In the genomic region with DNA sequence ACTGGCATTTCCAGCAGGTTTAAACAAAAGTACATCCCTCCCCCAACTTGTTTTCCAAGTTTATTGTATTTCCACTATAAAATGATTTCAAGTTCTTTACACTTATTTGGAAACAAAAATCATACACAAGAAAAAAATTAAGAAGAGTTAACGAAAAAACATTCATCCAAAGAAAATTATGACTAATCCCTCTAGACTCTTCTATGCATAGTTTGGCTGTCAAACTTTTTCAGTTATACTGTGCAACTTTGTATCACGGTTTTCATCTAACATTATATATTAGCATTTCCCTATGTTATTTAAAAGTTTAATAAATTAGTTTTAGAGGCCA, we compare ENCODE assay signal across 7 cellular contexts. TPM values are rescaled to one million over a fixed set of nuclear protein-coding genes. Genes with fewer than 3 reads are reported as not detected.
DNase-seq lines count a peak whose midpoint lies in the region; ATAC-seq and TF ChIP-seq lines count a peak whose summit lies in the region.

No MANE protein-coding gene starts in this region.

- POLR2A ChIA-PET in activated CD8-positive, alpha-beta T cell treated with anti-CD3 and anti-CD28 coated beads, Interleukin-2, amount 10 ng/mL, durations not matched to agents 7 days and 5 days (lab: Charles Lee), result interaction anchor here (0.6 to 1.8 kb wide), 4 partner anchors 24 to 120 kb away, joined by 3 to 24 read pairs (median 10); a partner anchor contains a TSS

- H3K4me1 Mint-ChIP-seq in activated CD8-positive, alpha-beta T cell treated with anti-CD3 and anti-CD28 coated beads, Interleukin-2, amount 10 ng/mL, durations not matched to agents 7 days and 5 days (ENCODE audit: low read depth), result peaks cover 37% of the 10 kb centered on the region

- no peak for TF ChIP-seq EP300 in stomach (IDR thresholded peaks at IDR 0.05)

- no peaks in the 10 kb centered on the region for H3K9me3 Mint-ChIP-seq in activated CD8-positive, alpha-beta T cell treated with anti-CD3 and anti-CD28 coated beads, Interleukin-2, amount 10 ng/mL, durations not matched to agents 7 days and 5 days (ENCODE audit: insufficient read depth)

- TF ChIP-seq CTCF in HL-60 (IDR thresholded peaks at IDR 0.05; ENCODE audit: insufficient read depth, low read length) (no peak), stomach (IDR thresholded peaks at IDR 0.05) (no peak)

- H3K27me3 Mint-ChIP-seq in activated CD8-positive, alpha-beta T cell treated with anti-CD3 and anti-CD28 coated beads, Interleukin-2, amount 10 ng/mL, durations not matched to agents 7 days and 5 days (ENCODE audit: low read depth), result peaks cover 5% of the 10 kb centered on the region

- H3K9me3 ChIP-seq in iPS-18c (ENCODE audit: control insufficient read depth, insufficient read depth, low read length), result no peaks in the 10 kb centered on the region
- peaks cover 0 to 2% (median 0%) of the 10 kb centered on the region in 4 donors for H3K9me3 ChIP-seq in stomach

- intact Hi-C loops in stomach (cut with DNase I; ENCODE audit: low total_unique reads), result no loop called here

- peaks cover 20 to 52% (median 46%) of the 10 kb centered on the region in 4 donors for H3K4me1 ChIP-seq in stomach

- H3K36me3 ChIP-seq in stomach, result no peaks in the 10 kb centered on the region

- H3K36me3 Mint-ChIP-seq in activated CD8-positive, alpha-beta T cell treated with anti-CD3 and anti-CD28 coated beads, Interleukin-2, amount 10 ng/mL, durations not matched to agents 7 days and 5 days (ENCODE audit: low read depth), result peaks cover 6% of the 10 kb centered on the region

- DNase-seq in HL-60 (ENCODE audit: low read depth in 1 of 2, low spot score in 1 of 2) (no peak), stomach (no peak), NCI-H69 (lab: John Stamatoyannopoulos, UW) (no peak), NCI-H345 treated with DMSO at 0.1 percent for 48 hours (lab: John Stamatoyannopoulos, UW; ENCODE audit: unreplicated experiment) (no peak)
- no peak for DNase-seq in activated CD8-positive, alpha-beta T cell treated with anti-CD3 and anti-CD28 coated beads, Interleukin-2, amount 10 ng/mL, durations not matched to agents 7 days and 5 days

- peak overlapping the region; percentile 90 for H3K4me3 Mint-ChIP-seq in activated CD8-positive, alpha-beta T cell treated with anti-CD3 and anti-CD28 coated beads, Interleukin-2, amount 10 ng/mL, durations not matched to agents 7 days and 5 days

- H3K27me3 ChIP-seq in HL-60 (ENCODE audit: insufficient read depth, poor library complexity, severe bottlenecking) (peaks cover 24% of the 10 kb centered on the region), stomach (peaks cover 0 to 8% (median 3%) of the 10 kb centered on the region in 3 donors)

- H3K27ac Mint-ChIP-seq in activated CD8-positive, alpha-beta T cell treated with anti-CD3 and anti-CD28 coated beads, Interleukin-2, amount 10 ng/mL, durations not matched to agents 7 days and 5 days, result no peak overlapping the region

- no peak for ATAC-seq in activated CD8-positive, alpha-beta T cell treated with anti-CD3 and anti-CD28 coated beads, Interleukin-2, amount 10 ng/mL, durations not matched to agents 7 days and 5 days
- ATAC-seq in HG03342 (IDR thresholded peaks at IDR 0.05; ENCODE audit: unreplicated experiment), result no peak

- H3K27ac ChIP-seq in HL-60 (replicated peaks), result peak overlapping the region; percentile 46; the same call in 1 of the 2 replicates
- peak overlapping the region in 4 of 5 donors; percentile 75 to 85 (median 80) for H3K27ac ChIP-seq in stomach

- WGBS in stomach, 5 donors, result 1 to 4% (median 2%) methylated on average over 2 of the region's 2 CpGs

- CTCF ChIA-PET in activated CD8-positive, alpha-beta T cell treated with anti-CD3 and anti-CD28 coated beads, Interleukin-2, amount 10 ng/mL, durations not matched to agents 7 days and 5 days (lab: Charles Lee), result interaction anchor here (1.4 to 2.3 kb wide), 3 partner anchors 14 to 120 kb away, joined by 10 to 19 read pairs (median 12); a partner anchor contains a TSS

- TF ChIP-seq POLR2A in stomach (IDR thresholded peaks at IDR 0.05), result no peak

- H3K4me3 ChIP-seq in HL-60 (replicated peaks; ENCODE audit: insufficient read depth, low read length) (peak overlapping the region; percentile 89), iPS-18c (ENCODE audit: insufficient read depth, low read depth, low read length) (peak overlapping the region; percentile 75), stomach (peak overlapping the region; percentile 61 to 87 (median 73))

RNA-seq across cellular contexts. Expression of a gene that starts 0.6 kb away (rescaled TPM):
- total RNA-seq in activated CD8-positive, alpha-beta T cell treated with anti-CD3 and anti-CD28 coated beads, Interleukin-2, amount 10 ng/mL, durations not matched to agents 7 days and 5 days, result 10 to 100 TPM; 23.2 to 24.1 TPM
- total RNA-seq in stomach, result 10 to 100 TPM in 1 of 5 donors, 1 to 10 TPM in 4; 1.2 to 25.9 (median 4.9) TPM
- 1 to 10 TPM; 1.5 to 2.0 (median 1.8) TPM for polyA plus RNA-seq in stomach

RNA-seq across cellular contexts. Expression of a gene that starts 3.0 kb away (rescaled TPM):
- 1 to 10 TPM; 3.2 to 3.4 TPM for total RNA-seq in activated CD8-positive, alpha-beta T cell treated with anti-CD3 and anti-CD28 coated beads, Interleukin-2, amount 10 ng/mL, durations not matched to agents 7 days and 5 days
- total RNA-seq in stomach, result 10 to 100 TPM in 1 of 5 donors, 1 to 10 TPM in 3, not detected in 1; 1.3 to 13.6 (median 7.3) TPM
- polyA plus RNA-seq in stomach, result 10 to 100 TPM; 21.1 to 34.3 (median 30.4) TPM

RNA-seq across cellular contexts. Expression of a gene that starts 29.6 kb away (rescaled TPM):
- total RNA-seq in activated CD8-positive, alpha-beta T cell treated with anti-CD3 and anti-CD28 coated beads, Interleukin-2, amount 10 ng/mL, durations not matched to agents 7 days and 5 days, result 10 to 100 TPM; 94.6 to 96.2 TPM
- total RNA-seq in stomach, result 100 to 1,000 TPM in 1 of 5 donors, 10 to 100 TPM in 4; 18.8 to 121 (median 40.7) TPM
- polyA plus RNA-seq in stomach, result 100 to 1,000 TPM; 125 to 139 (median 126) TPM

RNA-seq across cellular contexts. Expression of a gene that starts 36.7 kb away (rescaled TPM):
- total RNA-seq in activated CD8-positive, alpha-beta T cell treated with anti-CD3 and anti-CD28 coated beads, Interleukin-2, amount 10 ng/mL, durations not matched to agents 7 days and 5 days, result under 1 TPM; 0.34 to 0.44 TPM
- total RNA-seq in stomach, result not detected
- under 1 TPM in 2 of 3 donors, not detected in 1; 0.12 to 0.61 TPM for polyA plus RNA-seq in stomach

RNA-seq across cellular contexts. Expression of a gene that starts 38.1 kb away (rescaled TPM):
- total RNA-seq in activated CD8-positive, alpha-beta T cell treated with anti-CD3 and anti-CD28 coated beads, Interleukin-2, amount 10 ng/mL, durations not matched to agents 7 days and 5 days, result 1 to 10 TPM; 5.3 to 6.5 TPM
- 100 to 1,000 TPM in 1 of 5 donors, 10 to 100 TPM in 3, 1 to 10 TPM in 1; 9.3 to 103 (median 38.7) TPM for total RNA-seq in stomach
- polyA plus RNA-seq in stomach, result 10 to 100 TPM; 23.7 to 66.6 (median 47.0) TPM
